18 cellular contexts compared by ENCODE assay signal in genomic region chr4:127012549-127012948, GRCh38.
DNase-seq lines count a peak whose midpoint lies in the region; ATAC-seq, FAIRE-seq and TF ChIP-seq lines count a peak whose summit lies in the region.
"Had no signal": no experiment of that assay in that cellular context is flagged by ENCODE, and none has a peak within 500 bp of the region (broad histone marks: within the 10 kb centered on the region; RNA-seq: fewer than 3 reads in every experiment).

No MANE protein-coding gene starts in this region.

- no peaks in the 10 kb centered on the region for H3K36me3 Mint-ChIP-seq in glutamatergic neuron (ENCODE audit: unreplicated experiment)
- H3K36me3 Mint-ChIP-seq: activated naive CD4-positive, alpha-beta T cell treated with anti-CD3 and anti-CD28 coated beads, Interleukin-2, amount 50 U/mL, for 24 hours; stimulated activated effector memory CD8-positive, alpha-beta T cell treated with anti-CD3 and anti-CD28 coated beads, Interleukin-12 subunit alpha, Interleukin-12 subunit beta, amount 100 ng/mL, for 72 hours had no signal

- H3K27ac Mint-ChIP-seq in glutamatergic neuron (ENCODE audit: unreplicated experiment), result no peak overlapping the region
- H3K27ac Mint-ChIP-seq: activated naive CD4-positive, alpha-beta T cell treated with anti-CD3 and anti-CD28 coated beads, Interleukin-2, amount 50 U/mL, for 24 hours; stimulated activated effector memory CD8-positive, alpha-beta T cell treated with anti-CD3 and anti-CD28 coated beads, Interleukin-12 subunit alpha, Interleukin-12 subunit beta, amount 100 ng/mL, for 72 hours had no signal

- no peak overlapping the region for H4K91ac ChIP-seq in mesenchymal stem cell (ENCODE audit: low read length)

- H4K8ac ChIP-seq in mesenchymal stem cell (ENCODE audit: low read length), result no peak overlapping the region

- no peaks in the 10 kb centered on the region for H3K27me3 ChIP-seq in bronchial epithelial cell (ENCODE audit: control insufficient read depth, insufficient read depth, low read length)
- H3K27me3 ChIP-seq in mesenchymal stem cell (ENCODE audit: control insufficient read depth in 1 of 2, insufficient read depth in 1 of 2, low read length in 2 of 2), result no peaks in the 10 kb centered on the region

- no peak overlapping the region for H3K14ac ChIP-seq in mesenchymal stem cell (ENCODE audit: low read length in 2 of 2)

- no peaks in the 10 kb centered on the region for H3K9me3 ChIP-seq in mesenchymal stem cell (ENCODE audit: control insufficient read depth, low read length)

- peaks cover 2% of the 10 kb centered on the region for H3K4me1 ChIP-seq in mesenchymal stem cell (ENCODE audit: control insufficient read depth, insufficient read depth, low read depth, low read length)

- no peak overlapping the region for H2BK120ac ChIP-seq in mesenchymal stem cell (ENCODE audit: low read depth, low read length)

- H3K4me2 ChIP-seq in mesenchymal stem cell (ENCODE audit: low read length, poor library complexity, severe bottlenecking), result peak overlapping the region; percentile 21

- DNase-seq in DMS53 treated with DMSO at 0.1 percent for 48 hours (lab: John Stamatoyannopoulos, UW; ENCODE audit: unreplicated experiment) (peak; percentile 1), LHCN-M2 (ENCODE audit: low read depth) (peak; percentile 69), bronchial epithelial cell (ENCODE audit: low read depth) (peak; percentile 46), mesenchymal stem cell (peak; percentile 37), islet precursor cell (no peak), GM13976 (ENCODE audit: low spot score) (no peak), glutamatergic neuron (no peak)
- DNase-seq: activated CD8-positive, alpha-beta memory T cell treated with anti-CD3 and anti-CD28 coated beads, Interleukin-2, amount 50 U/mL, for 4 hours; central memory CD4-positive, alpha-beta T cell; H7; NCI-H1417; NCI-H526; T-helper 1 cell; trophoblast cell had no signal

- H2AFZ ChIP-seq in mesenchymal stem cell (ENCODE audit: low read depth, low read length), result no peak overlapping the region

- H3K23ac ChIP-seq in mesenchymal stem cell (ENCODE audit: low read length in 2 of 2), result no peak overlapping the region

- no peak overlapping the region for H3K18ac ChIP-seq in mesenchymal stem cell (ENCODE audit: low read depth in 1 of 2, low read length in 2 of 2)

- no peak overlapping the region for H3K4me3 ChIP-seq in bronchial epithelial cell (ENCODE audit: low read depth, low read length)
- H3K4me3 ChIP-seq in mesenchymal stem cell (ENCODE audit: insufficient read depth in 1 of 2, low read depth in 1 of 2, low read length in 2 of 2), result no peak overlapping the region

- H2AK5ac ChIP-seq in mesenchymal stem cell (ENCODE audit: low read length, severe bottlenecking), result peak overlapping the region; percentile 31

- no peak for TF ChIP-seq CTCF in bronchial epithelial cell (IDR thresholded peaks at IDR 0.05; ENCODE audit: insufficient read depth, low read length, severe bottlenecking)
- no peak for TF ChIP-seq CTCF in GM13976 (IDR thresholded peaks at IDR 0.05; ENCODE audit: borderline replicate concordance, control extremely low read depth, extremely low read depth, insufficient read depth, missing control alignments)
- no peak for TF ChIP-seq CTCF in glutamatergic neuron (IDR thresholded peaks at IDR 0.05; ENCODE audit: partially characterized antibody, unreplicated experiment)

- H3K27ac ChIP-seq in mesenchymal stem cell (ENCODE audit: low read length, poor library complexity, severe bottlenecking), result peak overlapping the region; percentile 35

- ATAC-seq in GM18867 (IDR thresholded peaks at IDR 0.05; ENCODE audit: unreplicated experiment), result no peak
- ATAC-seq: stimulated activated effector memory CD8-positive, alpha-beta T cell treated with anti-CD3 and anti-CD28 coated beads, Interleukin-12 subunit alpha, Interleukin-12 subunit beta, amount 100 ng/mL, for 72 hours had no signal

- H3K9me3 Mint-ChIP-seq in glutamatergic neuron (ENCODE audit: unreplicated experiment), result peaks cover 1% of the 10 kb centered on the region

- no peak overlapping the region for H2BK15ac ChIP-seq in mesenchymal stem cell (ENCODE audit: low read depth, poor library complexity, severe bottlenecking)

- H3K4me3 Mint-ChIP-seq in glutamatergic neuron (ENCODE audit: unreplicated experiment), result no peak overlapping the region
- H3K4me3 Mint-ChIP-seq: activated naive CD4-positive, alpha-beta T cell treated with anti-CD3 and anti-CD28 coated beads, Interleukin-2, amount 50 U/mL, for 24 hours; stimulated activated effector memory CD8-positive, alpha-beta T cell treated with anti-CD3 and anti-CD28 coated beads, Interleukin-12 subunit alpha, Interleukin-12 subunit beta, amount 100 ng/mL, for 72 hours had no signal

- H2BK12ac ChIP-seq in mesenchymal stem cell (ENCODE audit: low read length in 2 of 2), result no peak overlapping the region

- H3K4ac ChIP-seq in mesenchymal stem cell (ENCODE audit: low read depth in 1 of 2, low read length in 2 of 2), result no peak overlapping the region

- H3K27me3 Mint-ChIP-seq in glutamatergic neuron (ENCODE audit: unreplicated experiment), result no peaks in the 10 kb centered on the region
- H3K27me3 Mint-ChIP-seq: activated naive CD4-positive, alpha-beta T cell treated with anti-CD3 and anti-CD28 coated beads, Interleukin-2, amount 50 U/mL, for 24 hours had no signal

- in situ Hi-C loops in GM13976 (cut with MboI; ENCODE audit: low sequenced_read_pairs, unreplicated experiment), result no loop called here

- H3K36me3 ChIP-seq in bronchial epithelial cell (ENCODE audit: control insufficient read depth, insufficient read depth, low read length) (no peaks in the 10 kb centered on the region), mesenchymal stem cell (ENCODE audit: control insufficient read depth in 1 of 2, insufficient read depth in 2 of 2, low read depth in 1 of 2, low read length in 2 of 2) (no peaks in the 10 kb centered on the region)

- no peaks in the 10 kb centered on the region for H3K4me1 Mint-ChIP-seq in glutamatergic neuron (ENCODE audit: low read depth, unreplicated experiment)
- H3K4me1 Mint-ChIP-seq: activated naive CD4-positive, alpha-beta T cell treated with anti-CD3 and anti-CD28 coated beads, Interleukin-2, amount 50 U/mL, for 24 hours; stimulated activated effector memory CD8-positive, alpha-beta T cell treated with anti-CD3 and anti-CD28 coated beads, Interleukin-12 subunit alpha, Interleukin-12 subunit beta, amount 100 ng/mL, for 72 hours had no signal

- H3K9ac ChIP-seq in mesenchymal stem cell (ENCODE audit: low read length), result no peak overlapping the region

- H2BK5ac ChIP-seq in mesenchymal stem cell (ENCODE audit: low read depth, low read length, poor library complexity, severe bottlenecking), result no peak overlapping the region

- no peak for FAIRE-seq in bronchial epithelial cell (lab: Jason Lieb, UNC)
- FAIRE-seq: islet of Langerhans had no signal

- no peaks in the 10 kb centered on the region for H3K79me1 ChIP-seq in mesenchymal stem cell (replicated peaks; ENCODE audit: low read length, poor library complexity, severe bottlenecking)

Comparison
In these comparisons a context has a peak if more than half of its experiments do, and no peak if none do; other contexts are left out.
1. DNase-seq: peak in DMS53 treated with DMSO at 0.1 percent for 48 hours (single experiment), LHCN-M2 (single experiment), bronchial epithelial cell (single experiment) and mesenchymal stem cell (single experiment); none in islet precursor cell (single experiment), GM13976 (single experiment) and glutamatergic neuron (single experiment).